In the genomic region with DNA sequence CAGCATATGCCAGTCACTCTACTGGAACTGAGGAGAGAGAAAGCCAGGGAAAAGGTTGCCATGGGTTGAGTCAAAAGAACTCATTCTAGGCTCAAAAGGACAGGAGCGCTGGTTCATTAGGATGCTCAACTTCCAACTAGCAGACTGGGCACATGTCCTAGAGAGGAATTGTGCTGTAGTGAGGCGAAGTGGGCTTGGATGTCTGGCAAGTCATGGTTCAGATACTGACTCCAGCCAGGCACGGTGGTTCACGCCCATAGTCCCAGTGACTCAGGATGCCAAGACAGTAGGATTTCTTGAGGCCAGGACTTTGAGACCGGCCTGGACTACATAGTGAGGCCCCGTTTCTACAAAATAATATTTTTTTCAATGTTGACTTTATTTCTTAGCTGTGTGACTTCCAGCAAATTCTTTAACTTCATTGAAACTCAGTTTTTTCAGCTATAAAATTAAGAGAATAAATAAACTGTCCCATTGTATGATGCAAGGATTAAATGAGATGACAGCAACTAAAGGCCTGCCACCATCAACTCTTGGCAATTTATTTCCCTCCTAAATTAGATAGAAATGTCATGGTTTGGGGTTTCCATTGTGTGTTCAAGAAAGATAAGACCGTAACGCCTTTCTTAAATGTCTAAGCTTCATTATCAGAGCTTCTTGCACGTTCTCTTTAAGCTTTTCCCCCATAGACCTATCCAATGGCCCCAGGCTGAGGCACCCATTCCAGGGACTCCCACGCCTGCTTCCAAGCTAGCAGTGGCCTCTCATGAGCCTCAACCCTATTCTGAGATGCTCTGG, we compare ENCODE assay signal across 17 cellular contexts.
A peak's percentile ranks its signal among the peaks of the same experiment; 100 is the strongest.
DNase-seq lines count a peak whose midpoint lies in the region; ATAC-seq and TF ChIP-seq lines count a peak whose summit lies in the region.
"Had no signal": no experiment of that assay in that cellular context is flagged by ENCODE, and none has a peak within 500 bp of the region (broad histone marks: within the 10 kb centered on the region; RNA-seq: fewer than 3 reads in every experiment).

No MANE protein-coding gene starts in this region.

- CTCF ChIA-PET in IMR-90 (lab: Yijun Ruan, JAX): no interaction called here

- H3K79me2 ChIP-seq in Karpas-422 (ENCODE audit: low read length): no peaks in the 10 kb centered on the region

- peaks cover 37% of the 10 kb centered on the region for H3K4me1 ChIP-seq in IMR-90 (ENCODE audit: control insufficient read depth, insufficient read depth, low read length)
- H3K4me1 ChIP-seq in stomach smooth muscle (ENCODE audit: control insufficient read depth, insufficient read depth, low read length): peaks cover 35% of the 10 kb centered on the region
- no peaks in the 10 kb centered on the region for H3K4me1 ChIP-seq in Karpas-422 (ENCODE audit: low read length)

- peak overlapping the region in 1 of 2 experiments; percentile 15; a peak in 1 of 4 replicates for H4K8ac ChIP-seq in IMR-90 (ENCODE audit: low read depth in 2 of 2, low read length in 2 of 2)

- peak overlapping the region; percentile 13 for H3K23ac ChIP-seq in IMR-90 (ENCODE audit: low read depth, low read length)

- H3K27ac ChIP-seq in IMR-90 (ENCODE audit: insufficient read depth, low read length) (no peak overlapping the region), VCaP (peak overlapping the region; percentile 99), stomach smooth muscle (ENCODE audit: low read length) (peak overlapping the region; percentile 49), Karpas-422 (ENCODE audit: low read length) (no peak overlapping the region)

- H4K91ac ChIP-seq in IMR-90 (ENCODE audit: insufficient read depth, low read depth, low read length): peak overlapping the region; percentile 35; the same call in 1 of the 2 replicates

- peak overlapping the region; percentile 71 for H2BK5ac ChIP-seq in IMR-90 (ENCODE audit: low read depth, low read length, poor library complexity, severe bottlenecking)

- no TSS peak for BruUV-seq in IMR-90 (replicated peaks; lab: Mats Ljungman, UMichigan)

- H3K4ac ChIP-seq in IMR-90 (ENCODE audit: low read depth, low read length): peak overlapping the region; percentile 85

- no peaks in the 10 kb centered on the region for H3K9me3 ChIP-seq in IMR-90 (ENCODE audit: control insufficient read depth, insufficient read depth, low read length)
- H3K9me3 ChIP-seq in stomach smooth muscle (ENCODE audit: control insufficient read depth in 2 of 2, low read length in 2 of 2): no peaks in the 10 kb centered on the region
- H3K9me3 ChIP-seq in Karpas-422 (ENCODE audit: low read length): no peaks in the 10 kb centered on the region
- H3K9me3 ChIP-seq: MG63, SK-N-SH had no signal

- H4K20me1 ChIP-seq in IMR-90 (ENCODE audit: insufficient read depth, low read length): no peaks in the 10 kb centered on the region
- no peaks in the 10 kb centered on the region for H4K20me1 ChIP-seq in Karpas-422 (ENCODE audit: insufficient read depth, low read depth, low read length)

- no peak for TF ChIP-seq POLR2A in IMR-90 (IDR thresholded peaks at IDR 0.05; ENCODE audit: low read depth, low read length)

- peak overlapping the region; percentile 97 for H2BK20ac ChIP-seq in IMR-90 (ENCODE audit: low read depth, low read length)

- H3K36me3 ChIP-seq in IMR-90 (ENCODE audit: control insufficient read depth, insufficient read depth, low read length) (no peaks in the 10 kb centered on the region), stomach smooth muscle (ENCODE audit: control insufficient read depth in 2 of 2, insufficient read depth in 2 of 2, low read length in 2 of 2) (no peaks in the 10 kb centered on the region), Karpas-422 (ENCODE audit: insufficient read depth, low read length) (no peaks in the 10 kb centered on the region)
- H3K36me3 ChIP-seq: MG63 had no signal

- no peak for DNase-seq in IMR-90
- peak; percentile 71 for DNase-seq in medulla oblongata (ENCODE audit: extremely low spot score)
- no peak for DNase-seq in NCI-H1694 treated with DMSO at 0.1 percent for 48 hours (lab: John Stamatoyannopoulos, UW)
- DNase-seq in central memory CD4-positive, alpha-beta T cell: no peak
- no peak for DNase-seq in Karpas-422
- no peak for DNase-seq in ureter (ENCODE audit: low spot score)
- DNase-seq: activated naive CD4-positive, alpha-beta T cell treated with anti-CD3 and anti-CD28 coated beads, Interleukin-2, amount 10 ng/mL, durations not matched to agents 7 days and 5 days; DMS 273 treated with DMSO at 0.1 percent for 48 hours; islet precursor cell; MG63; NCI-H187 treated with DMSO at 0.1 percent for 48 hours; NCI-H446 treated with DMSO at 0.1 percent for 48 hours; occipital lobe; SK-N-SH; stimulated activated CD4-positive, alpha-beta T cell treated with anti-CD3 and anti-CD28 coated beads, Interleukin-4, amount 100 ng/mL, for 1 hour had no signal

- WGBS in IMR-90 (ENCODE audit: extremely low coverage in 2 of 2, insufficient read length in 1 of 2), 2 experiments: 94% methylated on average over 3 of the region's 10 CpGs; no CpG with 5 or more reads in 1 of the 2 experiments

- peak overlapping the region; percentile 98; the same call in 2 of the 3 replicates for H2BK15ac ChIP-seq in IMR-90 (ENCODE audit: low read depth, low read length)

- H2AFZ ChIP-seq in IMR-90 (replicated peaks; ENCODE audit: low read length, poor library complexity) (no peak overlapping the region), Karpas-422 (ENCODE audit: low read length) (no peak overlapping the region)

- no peak for TF ChIP-seq CTCF in IMR-90 (conservative IDR thresholded peaks at IDR 0.05; ENCODE audit: low read depth, low read length)
- no peak for TF ChIP-seq CTCF in VCaP (conservative IDR thresholded peaks at IDR 0.05)

- peak overlapping the region; percentile 98 for H2BK120ac ChIP-seq in IMR-90 (ENCODE audit: low read depth, low read length)

- H3K56ac ChIP-seq in IMR-90 (ENCODE audit: extremely low read depth, insufficient read depth, low read length): no peak overlapping the region

- H3K14ac ChIP-seq in IMR-90 (replicated peaks; ENCODE audit: low read depth, low read length): peak overlapping the region; percentile 67; the same call in 1 of the 2 replicates

- peaks cover 43% of the 10 kb centered on the region for H3K9me1 ChIP-seq in IMR-90 (ENCODE audit: insufficient read depth, low read length)

- H3K4me3 ChIP-seq in IMR-90 (ENCODE audit: insufficient read depth, low read depth, low read length) (no peak overlapping the region), stomach smooth muscle (ENCODE audit: low read length in 2 of 2) (no peak overlapping the region), Karpas-422 (ENCODE audit: low read length) (no peak overlapping the region)
- H3K4me3 ChIP-seq: MG63 had no signal

- H2AK5ac ChIP-seq in IMR-90 (ENCODE audit: low read depth, low read length): peak overlapping the region; percentile 99; the same call in 1 of the 2 replicates

- no peak for TF ChIP-seq RAD21 in IMR-90 (IDR thresholded peaks at IDR 0.05; ENCODE audit: low read length)

- H3K9ac ChIP-seq in IMR-90 (ENCODE audit: low read depth, low read length): no peak overlapping the region
- no peak overlapping the region for H3K9ac ChIP-seq in stomach smooth muscle (ENCODE audit: low read length in 2 of 2)
- no peak overlapping the region for H3K9ac ChIP-seq in Karpas-422 (ENCODE audit: low read length)
- H3K9ac ChIP-seq: SK-N-SH had no signal

- H3K79me1 ChIP-seq in IMR-90 (ENCODE audit: low read depth in 1 of 2, low read length in 2 of 2): peaks cover 6 to 44% of the 10 kb centered on the region in 2 experiments; a peak in 2 of 4 replicates

- dilution Hi-C loops in IMR-90 (cut with HindIII; ENCODE audit: low sequenced_read_pairs, unreplicated experiment): no loop called here

- no peak overlapping the region for H2AK9ac ChIP-seq in IMR-90 (replicated peaks; ENCODE audit: low read depth, low read length, poor library complexity)

- ATAC-seq in IMR-90 (ENCODE audit: low read depth): no peak

- in situ Hi-C loops in IMR-90 (cut with MboI; ENCODE audit: low sequenced_read_pairs): no loop called here

- H3K9me2 ChIP-seq in Karpas-422 (replicated peaks; ENCODE audit: insufficient read depth, low read length): no peaks in the 10 kb centered on the region
- H3K9me2 ChIP-seq: SK-N-SH had no signal

- POLR2A ChIA-PET in IMR-90 (lab: Charles Lee; ENCODE audit: unreplicated experiment): no interaction called here

- H3K18ac ChIP-seq in IMR-90 (ENCODE audit: low read depth, low read length): peak overlapping the region; percentile 55

- H3K4me2 ChIP-seq in IMR-90 (ENCODE audit: low read depth, low read length) (no peak overlapping the region), Karpas-422 (ENCODE audit: low read depth, low read length, poor library complexity, severe bottlenecking) (no peak overlapping the region)

- intact Hi-C loops in IMR-90 (cut with micrococcal nuclease): no loop called here

- H3K27me3 ChIP-seq in IMR-90 (ENCODE audit: control insufficient read depth, insufficient read depth, low read length): no peaks in the 10 kb centered on the region
- no peaks in the 10 kb centered on the region for H3K27me3 ChIP-seq in stomach smooth muscle (ENCODE audit: control insufficient read depth in 1 of 2, insufficient read depth in 2 of 2, low read length in 2 of 2)
- no peaks in the 10 kb centered on the region for H3K27me3 ChIP-seq in Karpas-422 (ENCODE audit: low read length)
- H3K27me3 ChIP-seq: MG63 had no signal

- H4K5ac ChIP-seq in IMR-90 (ENCODE audit: low read depth, low read length): peak overlapping the region; percentile 15

TF ChIP-seq in IMR-90, 13 proteins besides CTCF, POLR2A, EP300 and RAD21:
- TF ChIP-seq MAZ (IDR thresholded peaks at IDR 0.05; ENCODE audit: borderline replicate concordance, low read depth, low read length) (no peak), FOS (IDR thresholded peaks at IDR 0.05; ENCODE audit: low read depth, low read length) (no peak), SMC3 (IDR thresholded peaks at IDR 0.05; ENCODE audit: low read depth, low read length) (no peak), RFX5 (IDR thresholded peaks at IDR 0.05; ENCODE audit: low read depth, low read length) (no peak)

Comparison
In these comparisons a context has a peak if more than half of its experiments do, and no peak if none do; other contexts are left out.
1. H3K27ac ChIP-seq: peak in VCaP (single experiment) and stomach smooth muscle (single experiment); none in IMR-90 (single experiment) and Karpas-422 (single experiment).